In the genomic region with DNA sequence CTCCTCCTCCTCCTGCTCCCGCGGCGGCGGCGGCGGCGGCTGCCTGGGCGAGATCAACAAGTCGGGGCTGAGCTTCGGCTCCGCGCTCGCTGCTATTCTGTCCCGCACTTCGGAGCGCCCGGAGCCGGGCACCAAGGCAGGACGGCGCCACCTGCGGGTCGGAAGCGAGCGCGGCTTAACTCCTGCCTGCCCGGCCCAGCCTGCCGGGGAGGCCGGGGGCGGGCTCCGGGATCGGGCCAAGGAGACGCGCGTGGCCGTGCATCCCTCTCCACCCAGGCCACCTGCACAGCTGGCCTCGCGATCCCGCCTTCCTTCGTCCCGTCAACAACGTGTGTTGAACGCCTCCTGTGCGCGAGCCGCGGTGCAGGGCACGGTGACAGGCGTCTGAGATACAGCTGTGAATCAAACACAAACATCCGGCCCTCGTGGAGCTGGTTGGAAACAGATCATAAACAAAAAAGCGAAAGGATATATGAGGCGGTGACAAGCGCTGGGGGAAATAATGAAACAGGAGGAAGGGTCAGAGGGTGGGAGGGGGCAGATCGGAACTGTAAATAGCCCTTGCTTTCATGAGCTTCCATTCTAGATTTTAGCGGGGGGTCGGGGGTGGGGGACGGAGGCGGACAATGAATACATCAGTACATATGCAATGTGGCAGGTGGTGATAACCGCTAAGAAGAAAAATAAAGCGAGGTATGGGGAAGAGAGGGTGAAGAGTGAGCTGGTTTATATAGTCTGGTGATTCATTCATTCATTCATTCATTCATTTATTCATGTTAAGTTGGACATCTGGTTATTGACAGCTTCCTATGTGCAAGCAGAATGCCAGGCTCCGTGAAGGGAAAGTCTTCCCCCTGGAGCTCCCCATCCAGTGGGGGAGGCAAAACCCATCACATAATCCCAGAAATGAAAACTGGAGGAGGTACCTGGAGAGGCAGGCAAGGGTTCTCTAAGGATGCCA, we compare ENCODE assay signal across 9 cellular contexts. TPM values are rescaled to one million over a fixed set of nuclear protein-coding genes. Genes with fewer than 3 reads are reported as not detected.
A peak's percentile ranks its signal among the peaks of the same experiment; 100 is the strongest.
DNase-seq lines count a peak whose midpoint lies in the region; ATAC-seq, FAIRE-seq and TF ChIP-seq lines count a peak whose summit lies in the region.
"Had no signal": no experiment of that assay in that cellular context is flagged by ENCODE, and none has a peak within 500 bp of the region (broad histone marks: within the 10 kb centered on the region; RNA-seq: fewer than 3 reads in every experiment).

No MANE protein-coding gene starts in this region.

- H3K27ac ChIP-seq in left lung, result no peak overlapping the region

- DNase-seq in AG04449 (ENCODE audit: low read depth, low spot score) (peak; percentile 5), H54 (ENCODE audit: insufficient read length, low spot score) (peak; percentile 78), NCI-H446 (lab: John Stamatoyannopoulos, UW) (peak; percentile 51 to 91), cortex of kidney (lab: John Stamatoyannopoulos, UW) (peak; percentile 13), left lung (peak; percentile 55 to 90)
- DNase-seq in activated CD4-positive, alpha-beta T cell treated with anti-CD3 and anti-CD28 coated beads, Interleukin-2, amount 10 ng/mL, durations not matched to agents 7 days and 5 days, result peak; percentile 73
- peak; percentile 72 for DNase-seq in stimulated activated CD4-positive, alpha-beta T cell treated with anti-CD3 and anti-CD28 coated beads, Interleukin-1b, Interleukin-23, amount 100 ng/mL, for 48 hours

- ATAC-seq in left lung, result peak; percentile 92
- ATAC-seq in GM21717 (IDR thresholded peaks at IDR 0.05; ENCODE audit: unreplicated experiment), result no peak

- H3K27me3 Mint-ChIP-seq in activated CD4-positive, alpha-beta T cell treated with anti-CD3 and anti-CD28 coated beads, Interleukin-2, amount 10 ng/mL, durations not matched to agents 7 days and 5 days, result peaks cover 60% of the 10 kb centered on the region

- peak overlapping the region; percentile 55 for H3K4me3 ChIP-seq in AG04449 (ENCODE audit: low read depth, low read length)
- H3K4me3 ChIP-seq in left lung, result peak overlapping the region in 1 of 2 donors; percentile 24

- POLR2A ChIA-PET in AG04449 (lab: Yijun Ruan, JAX), result no interaction called here
- POLR2A ChIA-PET in activated CD4-positive, alpha-beta T cell treated with anti-CD3 and anti-CD28 coated beads, Interleukin-2, amount 10 ng/mL, durations not matched to agents 7 days and 5 days (lab: Charles Lee), result no interaction called here

- peak overlapping the region; percentile 73 for H3K4me3 Mint-ChIP-seq in activated CD4-positive, alpha-beta T cell treated with anti-CD3 and anti-CD28 coated beads, Interleukin-2, amount 10 ng/mL, durations not matched to agents 7 days and 5 days

- peak; percentile 91 for TF ChIP-seq CTCF in AG04449 (IDR thresholded peaks at IDR 0.05; ENCODE audit: insufficient read depth, low read length, missing control alignments)
- TF ChIP-seq CTCF in left lung (IDR thresholded peaks at IDR 0.05), result peak; percentile 50 to 51

- peaks cover 0 to 20% of the 10 kb centered on the region in 2 donors for H3K4me1 ChIP-seq in left lung

- H3K36me3 Mint-ChIP-seq in activated CD4-positive, alpha-beta T cell treated with anti-CD3 and anti-CD28 coated beads, Interleukin-2, amount 10 ng/mL, durations not matched to agents 7 days and 5 days (ENCODE audit: low read depth), result peaks cover 2% of the 10 kb centered on the region

- CTCF ChIA-PET in AG04449 (lab: Yijun Ruan, JAX), result interaction anchor here (0.5 to 6.0 kb wide), 43 partner anchors 8 to 429 kb away, joined by 3 to 241 read pairs (median 4); no protein-coding TSS in a partner anchor
- CTCF ChIA-PET in activated CD4-positive, alpha-beta T cell treated with anti-CD3 and anti-CD28 coated beads, Interleukin-2, amount 10 ng/mL, durations not matched to agents 7 days and 5 days (lab: Charles Lee), result interaction anchor here (0.6 to 2.5 kb wide), 15 partner anchors 9 to 1295 kb away, joined by 3 to 13 read pairs (median 3); no protein-coding TSS in a partner anchor

- FAIRE-seq in H54 (lab: Jason Lieb, UNC), result no peak
- FAIRE-seq: GM18507 had no signal

- H3K4me1 Mint-ChIP-seq in activated CD4-positive, alpha-beta T cell treated with anti-CD3 and anti-CD28 coated beads, Interleukin-2, amount 10 ng/mL, durations not matched to agents 7 days and 5 days, result peaks cover 4% of the 10 kb centered on the region

- peaks cover 32 to 97% of the 10 kb centered on the region in 2 donors for H3K27me3 ChIP-seq in left lung

- peaks cover under 1% of the 10 kb centered on the region for H3K9me3 Mint-ChIP-seq in activated CD4-positive, alpha-beta T cell treated with anti-CD3 and anti-CD28 coated beads, Interleukin-2, amount 10 ng/mL, durations not matched to agents 7 days and 5 days

- TF ChIP-seq POLR2A in H54 (IDR thresholded peaks at IDR 0.05; ENCODE audit: low read depth, low read length), result no peak

- H3K9me3 ChIP-seq in left lung, result no peaks in the 10 kb centered on the region

- H3K27ac Mint-ChIP-seq in activated CD4-positive, alpha-beta T cell treated with anti-CD3 and anti-CD28 coated beads, Interleukin-2, amount 10 ng/mL, durations not matched to agents 7 days and 5 days, result peak overlapping the region; percentile 55

- intact Hi-C loops in left lung (cut with DNase I), result loop anchor here in 1 of 2 donors (10.0 kb wide), 1 partner anchor 150 kb away; no protein-coding TSS in a partner anchor

- H3K36me3 ChIP-seq in left lung, result no peaks in the 10 kb centered on the region

RNA-seq across cellular contexts. Expression of a gene that starts 2.0 kb away (rescaled TPM):
- total RNA-seq in activated CD4-positive, alpha-beta T cell treated with anti-CD3 and anti-CD28 coated beads, Interleukin-2, amount 10 ng/mL, durations not matched to agents 7 days and 5 days, result under 1 TPM in 1 of 2 experiments, not detected in 1; 0.07 TPM
- total RNA-seq in left lung, result under 1 TPM; 0.26 to 0.34 TPM

Comparison
In these comparisons a context has a peak if more than half of its experiments do, and no peak if none do; other contexts are left out.
1. DNase-seq: peak in every context shown above with its lines; median percentile 78 in H54; 73 in activated CD4-positive, alpha-beta T cell treated with anti-CD3 and anti-CD28 coated beads, Interleukin-2, amount 10 ng/mL, durations not matched to agents 7 days and 5 days; 72 in left lung; 72 in stimulated activated CD4-positive, alpha-beta T cell treated with anti-CD3 and anti-CD28 coated beads, Interleukin-1b, Interleukin-23, amount 100 ng/mL, for 48 hours; 71 in NCI-H446; 13 in cortex of kidney; 5 in AG04449.